Comparison of ENCODE assay signal across 10 cellular contexts in the genomic region with DNA sequence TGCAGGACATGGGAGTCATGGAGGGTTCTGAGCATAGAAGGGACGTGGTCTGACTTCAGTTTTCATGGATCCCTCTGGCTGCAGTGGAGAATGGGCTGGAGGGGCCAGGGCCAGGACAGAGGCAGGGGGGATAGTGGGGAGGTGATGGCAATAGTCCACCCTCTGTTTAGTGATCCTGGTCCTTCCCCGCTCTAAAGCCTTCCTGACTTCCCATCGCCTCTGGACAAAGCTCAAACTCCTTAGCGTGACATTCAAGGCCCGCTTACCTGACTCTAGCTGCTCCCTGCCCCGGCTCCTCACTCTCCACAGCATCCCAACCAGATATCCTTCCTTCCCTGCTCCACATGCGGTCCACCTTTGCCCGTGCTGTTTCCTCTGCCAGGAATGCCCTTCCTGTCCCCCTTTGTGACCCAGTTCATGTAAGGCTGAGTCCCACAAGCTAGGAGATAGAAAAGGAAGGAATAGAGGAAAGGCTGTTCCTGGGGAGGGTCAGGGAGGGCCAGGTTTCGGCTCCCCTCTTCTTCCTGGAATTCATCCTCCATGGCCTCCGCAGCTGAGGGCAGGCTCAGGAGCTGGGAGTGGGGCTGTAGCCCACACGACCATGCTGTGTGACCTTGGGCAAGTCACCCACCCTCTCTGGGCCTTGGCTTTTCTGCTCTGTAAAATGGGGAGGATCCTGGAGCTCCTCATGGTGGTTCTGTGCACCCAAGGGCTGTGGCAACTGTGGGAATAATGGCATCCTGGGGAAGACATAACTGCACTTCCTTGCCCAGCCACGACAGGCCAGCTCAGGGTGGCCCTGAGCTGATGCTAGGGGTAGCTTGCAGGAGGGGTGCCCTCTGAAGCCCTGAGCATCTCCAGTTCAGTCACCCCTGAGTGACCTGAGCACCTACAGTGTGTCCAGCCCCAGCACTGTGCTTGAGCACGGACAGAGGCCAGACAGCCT.
DNase-seq lines count a peak whose midpoint lies in the region; ATAC-seq, FAIRE-seq and TF ChIP-seq lines count a peak whose summit lies in the region.
"Had no signal": no experiment of that assay in that cellular context is flagged by ENCODE, and none has a peak within 500 bp of the region (broad histone marks: within the 10 kb centered on the region; RNA-seq: fewer than 3 reads in every experiment).

No MANE protein-coding gene starts in this region.

- H3K4me1 Mint-ChIP-seq in osteocyte (ENCODE audit: unreplicated experiment), result peaks cover 62% of the 10 kb centered on the region

- no peak for TF ChIP-seq POLR2A in esophagus muscularis mucosa (IDR thresholded peaks at IDR 0.05; ENCODE audit: low read depth)
- TF ChIP-seq POLR2A in upper lobe of left lung (IDR thresholded peaks at IDR 0.05), result no peak
- TF ChIP-seq POLR2A in GM12892 (IDR thresholded peaks at IDR 0.05; ENCODE audit: low read depth, low read length), result no peak

- no peak for DNase-seq in esophagus muscularis mucosa (ENCODE audit: extremely low spot score)
- DNase-seq in osteocyte (ENCODE audit: extremely low spot score, unreplicated experiment), result no peak
- no peak for DNase-seq in upper lobe of left lung
- no peak for DNase-seq in NCI-H526 (lab: John Stamatoyannopoulos, UW)
- no peak for DNase-seq in GM12892 (ENCODE audit: insufficient read length)
- DNase-seq: activated effector memory CD4-positive, alpha-beta T cell treated with Interleukin-2 at 50 U/mL for 16 hours had no signal

- H3K27me3 Mint-ChIP-seq in osteocyte (ENCODE audit: unreplicated experiment), result no peaks in the 10 kb centered on the region

- H3K9me3 Mint-ChIP-seq in osteocyte (ENCODE audit: unreplicated experiment), result no peaks in the 10 kb centered on the region
- H3K9me3 Mint-ChIP-seq: T-helper 1 cell treated with Interleukin-12 subunit alpha and Interleukin-12 subunit beta and Interleukin-4 antibody, amounts not matched to agents 30 μg/mL and 1 μg/mL, for 36 hours had no signal

- H3K27ac ChIP-seq in adipose tissue (ENCODE audit: low read depth, low read length) (peak overlapping the region; percentile 64), esophagus muscularis mucosa (replicated peaks in 1 of 4) (peak overlapping the region; percentile 82 to 89 (median 88)), upper lobe of left lung (peak overlapping the region; percentile 80 to 89 (median 87))
- H3K27ac ChIP-seq: KMS-11 had no signal

- H3K36me3 ChIP-seq in esophagus muscularis mucosa, result no peaks in the 10 kb centered on the region
- H3K36me3 ChIP-seq in upper lobe of left lung, result no peaks in the 10 kb centered on the region

- no peak overlapping the region for H3K4me3 ChIP-seq in esophagus muscularis mucosa
- H3K4me3 ChIP-seq in upper lobe of left lung, result no peak overlapping the region

- peak overlapping the region; percentile 56 for H3K27ac Mint-ChIP-seq in osteocyte (ENCODE audit: unreplicated experiment)
- H3K27ac Mint-ChIP-seq: T-helper 1 cell treated with Interleukin-12 subunit alpha and Interleukin-12 subunit beta and Interleukin-4 antibody, amounts not matched to agents 30 μg/mL and 1 μg/mL, for 36 hours had no signal

- 80 to 85% (median 85%) methylated on average over 13 of the region's 13 CpGs for WGBS in adipose tissue, 3 donors
- WGBS in esophagus muscularis mucosa, result 90% methylated on average over 13 of the region's 13 CpGs
- WGBS in upper lobe of left lung, 2 donors, result 81 to 85% methylated on average over 11 to 13 of the region's 13 CpGs

- H3K36me3 Mint-ChIP-seq in osteocyte (ENCODE audit: unreplicated experiment), result no peaks in the 10 kb centered on the region

- H3K9me3 ChIP-seq in esophagus muscularis mucosa (no peaks in the 10 kb centered on the region), upper lobe of left lung (no peaks in the 10 kb centered on the region)

- no peak for TF ChIP-seq CTCF in esophagus muscularis mucosa (IDR thresholded peaks at IDR 0.05)
- TF ChIP-seq CTCF in osteocyte (IDR thresholded peaks at IDR 0.05), result no peak
- TF ChIP-seq CTCF in upper lobe of left lung (IDR thresholded peaks at IDR 0.05), result no peak

- ATAC-seq in upper lobe of left lung (ENCODE audit: low FRiP score in 2 of 2) (no peak), GM18511 (IDR thresholded peaks at IDR 0.05; ENCODE audit: unreplicated experiment) (no peak)

- intact Hi-C loops in esophagus muscularis mucosa (cut with DNase I), result loop anchor here (10.0 kb wide), 1 partner anchor 148 kb away; no protein-coding TSS in a partner anchor

- H3K27me3 ChIP-seq in esophagus muscularis mucosa (no peaks in the 10 kb centered on the region), upper lobe of left lung (no peaks in the 10 kb centered on the region)

- TF ChIP-seq EP300 in esophagus muscularis mucosa (IDR thresholded peaks at IDR 0.05), result no peak
- no peak for TF ChIP-seq EP300 in upper lobe of left lung (IDR thresholded peaks at IDR 0.05)

- H3K4me1 ChIP-seq in esophagus muscularis mucosa (peaks cover 50 to 95% (median 82%) of the 10 kb centered on the region in 4 donors), upper lobe of left lung (peaks cover 50 to 71% (median 62%) of the 10 kb centered on the region in 4 donors)

- FAIRE-seq in GM12892 (lab: Jason Lieb, UNC), result no peak

- H3K4me3 Mint-ChIP-seq in osteocyte (ENCODE audit: unreplicated experiment), result no peak overlapping the region
- H3K4me3 Mint-ChIP-seq: T-helper 1 cell treated with Interleukin-12 subunit alpha and Interleukin-12 subunit beta and Interleukin-4 antibody, amounts not matched to agents 30 μg/mL and 1 μg/mL, for 36 hours had no signal
